In genomic region chr1:36446261-36446660, GRCh38 we compare ENCODE assay signal across 10 cellular contexts. TPM values are rescaled to one million over a fixed set of nuclear protein-coding genes. Genes with fewer than 3 reads are reported as not detected.
A peak's percentile ranks its signal among the peaks of the same experiment; 100 is the strongest.
DNase-seq lines count a peak whose midpoint lies in the region; ATAC-seq and TF ChIP-seq lines count a peak whose summit lies in the region.
"Had no signal": no experiment of that assay in that cellular context is flagged by ENCODE, and none has a peak within 500 bp of the region (broad histone marks: within the 10 kb centered on the region; RNA-seq: fewer than 3 reads in every experiment).

No MANE protein-coding gene starts in this region.

- H2AFZ ChIP-seq in HCT116 (ENCODE audit: low read depth, low read length, poor library complexity, severe bottlenecking), result no peak overlapping the region

- H3K9me3 ChIP-seq in HCT116 (ENCODE audit: control insufficient read depth in 1 of 2, insufficient read depth in 1 of 2, low read depth in 1 of 2, low read length in 2 of 2), result no peaks in the 10 kb centered on the region
- H3K9me3 ChIP-seq: pancreas had no signal

- H3K4me2 ChIP-seq in HCT116 (ENCODE audit: low read length), result no peak overlapping the region

- H3K9me3 Mint-ChIP-seq in stimulated activated effector memory CD8-positive, alpha-beta T cell treated with anti-CD3 and anti-CD28 coated beads, Interleukin-12 subunit alpha, Interleukin-12 subunit beta, amount 100 ng/mL, for 72 hours, result no peaks in the 10 kb centered on the region

- no peak overlapping the region for H3K4me3 ChIP-seq in HCT116 (replicated peaks in 1 of 2; ENCODE audit: low read depth in 1 of 2, low read length in 2 of 2)
- H3K4me3 ChIP-seq: pancreas had no signal

- H3K9me2 ChIP-seq in HCT116 (ENCODE audit: insufficient read depth), result no peaks in the 10 kb centered on the region

- H3K4me3 Mint-ChIP-seq in stimulated activated effector memory CD8-positive, alpha-beta T cell treated with anti-CD3 and anti-CD28 coated beads, Interleukin-12 subunit alpha, Interleukin-12 subunit beta, amount 100 ng/mL, for 72 hours, result no peak overlapping the region

- H3K4me1 ChIP-seq in HCT116 (ENCODE audit: control insufficient read depth in 1 of 2, insufficient read depth in 2 of 2, low read length in 2 of 2), result peaks cover 3 to 20% of the 10 kb centered on the region in 2 experiments; a peak in 2 of 4 replicates

- no peak for TF ChIP-seq POLR2A in HCT116 (IDR thresholded peaks at IDR 0.05; ENCODE audit: borderline replicate concordance, extremely low read depth, insufficient read depth, insufficient read length)

- ATAC-seq in HCT116, result no peak
- ATAC-seq in HG03354 (IDR thresholded peaks at IDR 0.05; ENCODE audit: poor library complexity, severe bottlenecking, unreplicated experiment), result no peak
- no peak for ATAC-seq in stimulated activated effector memory CD8-positive, alpha-beta T cell treated with anti-CD3 and anti-CD28 coated beads, Interleukin-12 subunit alpha, Interleukin-12 subunit beta, amount 100 ng/mL, for 72 hours
- ATAC-seq: pancreas had no signal

- no peaks in the 10 kb centered on the region for H4K20me1 ChIP-seq in HCT116 (ENCODE audit: insufficient read depth)

- no peaks in the 10 kb centered on the region for H3K27me3 ChIP-seq in HCT116 (ENCODE audit: insufficient read depth, low read length)
- H3K27me3 ChIP-seq: pancreas had no signal

- no peak overlapping the region for H3K27ac ChIP-seq in HCT116 (ENCODE audit: low read depth, low read length)
- H3K27ac ChIP-seq: pancreas had no signal

- peak; percentile 61 for TF ChIP-seq RAD21 in HCT116 (IDR thresholded peaks at IDR 0.05; ENCODE audit: low read depth)

- no peak overlapping the region for H3K9ac ChIP-seq in HCT116 (ENCODE audit: low read length)

- no peaks in the 10 kb centered on the region for H3K79me2 ChIP-seq in HCT116 (ENCODE audit: insufficient read depth, low read length)

- CTCF ChIA-PET in HCT116 (lab: Charles Lee), result no interaction called here

- DNase-seq in DMS 273 (lab: John Stamatoyannopoulos, UW; ENCODE audit: unreplicated experiment), result peak; percentile 62
- DNase-seq in HCT116 (ENCODE audit: low read depth, low spot score), result no peak
- peak; percentile 15 for DNase-seq in RPMI7951 (ENCODE audit: low read depth)
- peak; percentile 69 for DNase-seq in iPS-NIHi7 (ENCODE audit: extremely low spot score)
- no peak for DNase-seq in stimulated activated effector memory CD8-positive, alpha-beta T cell treated with anti-CD3 and anti-CD28 coated beads, Interleukin-12 subunit alpha, Interleukin-12 subunit beta, amount 100 ng/mL, for 72 hours (ENCODE audit: low spot score in 2 of 2)
- DNase-seq in NCI-H128 (lab: John Stamatoyannopoulos, UW; ENCODE audit: unreplicated experiment), result no peak
- no peak for DNase-seq in occipital lobe (lab: John Stamatoyannopoulos, UW)
- DNase-seq: pancreas had no signal

- RAD21 ChIA-PET in HCT116 (lab: Charles Lee; ENCODE audit: low non-redundant PET in 1 of 2, low total read pairs in 2 of 2, uncharacterized antibody in 2 of 2, unreplicated experiment in 2 of 2), result no interaction called here

- BruUV-seq in HCT116 (replicated peaks; lab: Mats Ljungman, UMichigan), result no TSS peak

- peak; percentile 32 to 62 (median 46); a peak in 5 of 6 replicates for TF ChIP-seq CTCF in HCT116 (IDR thresholded peaks at IDR 0.05 in 2 of 3, conservative IDR thresholded peaks at IDR 0.05 in 1 of 3; ENCODE audit: borderline replicate concordance in 1 of 3, insufficient read depth in 1 of 3, low read depth in 2 of 3, low read length in 2 of 3)

- peaks cover 10% of the 10 kb centered on the region for H3K36me3 Mint-ChIP-seq in stimulated activated effector memory CD8-positive, alpha-beta T cell treated with anti-CD3 and anti-CD28 coated beads, Interleukin-12 subunit alpha, Interleukin-12 subunit beta, amount 100 ng/mL, for 72 hours

- peaks cover 9% of the 10 kb centered on the region for H3K4me1 Mint-ChIP-seq in stimulated activated effector memory CD8-positive, alpha-beta T cell treated with anti-CD3 and anti-CD28 coated beads, Interleukin-12 subunit alpha, Interleukin-12 subunit beta, amount 100 ng/mL, for 72 hours

- no peaks in the 10 kb centered on the region for H3K36me3 ChIP-seq in HCT116 (ENCODE audit: control insufficient read depth in 1 of 2, insufficient read depth in 2 of 2, low read length in 2 of 2)
- H3K36me3 ChIP-seq: pancreas had no signal

- POLR2A ChIA-PET in HCT116 (lab: Charles Lee), result no interaction called here

- intact Hi-C loops in HCT116 (cut with micrococcal nuclease), result no loop called here

- no peak overlapping the region for H3K27ac Mint-ChIP-seq in stimulated activated effector memory CD8-positive, alpha-beta T cell treated with anti-CD3 and anti-CD28 coated beads, Interleukin-12 subunit alpha, Interleukin-12 subunit beta, amount 100 ng/mL, for 72 hours

TF ChIP-seq in HCT116, 20 proteins besides CTCF, POLR2A, EP300 and RAD21 (continues in another document):
- TF ChIP-seq SRF (IDR thresholded peaks at IDR 0.05; ENCODE audit: low read depth) (no peak), EZH2phosphoT487 (IDR thresholded peaks at IDR 0.05; ENCODE audit: borderline replicate concordance) (no peak), ZFX (IDR thresholded peaks at IDR 0.05) (no peak), ZBTB33 (IDR thresholded peaks at IDR 0.05; ENCODE audit: extremely low read depth, insufficient replicate concordance, low read length) (no peak), EZH2 (IDR thresholded peaks at IDR 0.05) (no peak), POLR2AphosphoS5 (IDR thresholded peaks at IDR 0.05; ENCODE audit: low read depth, low read length) (no peak), ELF1 (IDR thresholded peaks at IDR 0.05; ENCODE audit: borderline replicate concordance, low read depth) (no peak), SIN3A (IDR thresholded peaks at IDR 0.05; ENCODE audit: low read depth) (no peak), ZNF274 (IDR thresholded peaks at IDR 0.05; ENCODE audit: low read depth, low read length) (no peak), JUND (IDR thresholded peaks at IDR 0.05) (no peak), YY1 (IDR thresholded peaks at IDR 0.05; ENCODE audit: extremely low read depth, insufficient replicate concordance, low read depth, low read length) (no peak)
- TF ChIP-seq, protein P1, sequence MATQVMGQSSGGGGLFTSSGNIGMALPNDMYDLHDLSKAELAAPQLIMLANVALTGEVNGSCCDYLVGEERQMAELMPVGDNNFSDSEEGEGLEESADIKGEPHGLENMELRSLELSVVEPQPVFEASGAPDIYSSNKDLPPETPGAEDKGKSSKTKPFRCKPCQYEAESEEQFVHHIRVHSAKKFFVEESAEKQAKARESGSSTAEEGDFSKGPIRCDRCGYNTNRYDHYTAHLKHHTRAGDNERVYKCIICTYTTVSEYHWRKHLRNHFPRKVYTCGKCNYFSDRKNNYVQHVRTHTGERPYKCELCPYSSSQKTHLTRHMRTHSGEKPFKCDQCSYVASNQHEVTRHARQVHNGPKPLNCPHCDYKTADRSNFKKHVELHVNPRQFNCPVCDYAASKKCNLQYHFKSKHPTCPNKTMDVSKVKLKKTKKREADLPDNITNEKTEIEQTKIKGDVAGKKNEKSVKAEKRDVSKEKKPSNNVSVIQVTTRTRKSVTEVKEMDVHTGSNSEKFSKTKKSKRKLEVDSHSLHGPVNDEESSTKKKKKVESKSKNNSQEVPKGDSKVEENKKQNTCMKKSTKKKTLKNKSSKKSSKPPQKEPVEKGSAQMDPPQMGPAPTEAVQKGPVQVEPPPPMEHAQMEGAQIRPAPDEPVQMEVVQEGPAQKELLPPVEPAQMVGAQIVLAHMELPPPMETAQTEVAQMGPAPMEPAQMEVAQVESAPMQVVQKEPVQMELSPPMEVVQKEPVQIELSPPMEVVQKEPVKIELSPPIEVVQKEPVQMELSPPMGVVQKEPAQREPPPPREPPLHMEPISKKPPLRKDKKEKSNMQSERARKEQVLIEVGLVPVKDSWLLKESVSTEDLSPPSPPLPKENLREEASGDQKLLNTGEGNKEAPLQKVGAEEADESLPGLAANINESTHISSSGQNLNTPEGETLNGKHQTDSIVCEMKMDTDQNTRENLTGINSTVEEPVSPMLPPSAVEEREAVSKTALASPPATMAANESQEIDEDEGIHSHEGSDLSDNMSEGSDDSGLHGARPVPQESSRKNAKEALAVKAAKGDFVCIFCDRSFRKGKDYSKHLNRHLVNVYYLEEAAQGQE (IDR thresholded peaks at IDR 0.05; ENCODE audit: low read depth), result no peak
- TF ChIP-seq, protein P2, sequence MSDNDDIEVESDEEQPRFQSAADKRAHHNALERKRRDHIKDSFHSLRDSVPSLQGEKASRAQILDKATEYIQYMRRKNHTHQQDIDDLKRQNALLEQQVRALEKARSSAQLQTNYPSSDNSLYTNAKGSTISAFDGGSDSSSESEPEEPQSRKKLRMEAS (IDR thresholded peaks at IDR 0.05), result no peak

RNA-seq across cellular contexts. Expression of gene OSCP1, which starts 4.0 kb away (rescaled TPM):
- total RNA-seq in HCT116 (2021; ENCODE audit: unreplicated experiment) (4.1 TPM), occipital lobe (16.4 TPM)
- polyA plus RNA-seq in HCT116 (2012), result 2.7 and 3.7 TPM in 2 replicates
- total RNA-seq in RPMI7951 (2014; rRNA removed; shearing (Covaris generic)), result 9.2 and 11.9 TPM in 2 replicates

RNA-seq across cellular contexts. Expression of gene MRPS15, which starts 17.9 kb away (rescaled TPM):
- total RNA-seq in HCT116 (2021; ENCODE audit: unreplicated experiment) (98.7 TPM), occipital lobe (12.5 TPM)
- 49.0 and 74.2 TPM in 2 replicates for polyA plus RNA-seq in HCT116 (2012)
- total RNA-seq in RPMI7951 (2014; rRNA removed; shearing (Covaris generic)), result 116 and 139 TPM in 2 replicates

RNA-seq across cellular contexts. Expression of gene CSF3R, which starts 36.5 kb away (rescaled TPM):
- total RNA-seq in HCT116 (2021; ENCODE audit: unreplicated experiment) (0.32 TPM), occipital lobe (2.2 TPM)
- not detected in 2 replicates for polyA plus RNA-seq in HCT116 (2012)
- total RNA-seq in RPMI7951 (2014; rRNA removed; shearing (Covaris generic)), result not detected in 2 replicates
- total RNA-seq: dermis microvascular lymphatic vessel endothelial cell had no signal

RNA-seq across cellular contexts. Expression of gene LSM10, which starts 48.6 kb away (rescaled TPM):
- 49.5 TPM for total RNA-seq in HCT116 (2021; ENCODE audit: unreplicated experiment)
- polyA plus RNA-seq in HCT116 (2012), result 62.3 and 62.4 TPM in 2 replicates
- 6.6 and 7.8 TPM in 2 replicates for total RNA-seq in RPMI7951 (2014; rRNA removed; shearing (Covaris generic))
- 3.1 TPM for total RNA-seq in occipital lobe

Comparison
In these comparisons a context has a peak if more than half of its experiments do, and no peak if none do; other contexts are left out.
1. DNase-seq: peak in DMS 273 (single experiment), RPMI7951 (single experiment) and iPS-NIHi7 (single experiment); none in HCT116 (single experiment), stimulated activated effector memory CD8-positive, alpha-beta T cell treated with anti-CD3 and anti-CD28 coated beads, Interleukin-12 subunit alpha, Interleukin-12 subunit beta, amount 100 ng/mL, for 72 hours (0 of 2), NCI-H128 (single experiment) and occipital lobe (single experiment).